Comparison of ENCODE assay signal across 8 cellular contexts in genomic region chr22:36467042-36467810, GRCh38. TPM values are rescaled to one million over a fixed set of nuclear protein-coding genes. Genes with fewer than 3 reads are reported as not detected.
DNase-seq lines count a peak whose midpoint lies in the region; ATAC-seq and TF ChIP-seq lines count a peak whose summit lies in the region.

No MANE protein-coding gene starts in this region.

- peaks cover 29% of the 10 kb centered on the region for H3K79me2 ChIP-seq in PC-9 (ENCODE audit: low read depth)

- POLR2A ChIA-PET in CD8-positive, alpha-beta T cell (lab: Charles Lee): interaction anchor here (0.8 to 1.5 kb wide), 3 partner anchors 82 to 166 kb away, joined by 3 to 4 read pairs (median 3); no protein-coding TSS in a partner anchor
- POLR2A ChIA-PET in PC-9 (lab: Charles Lee; ENCODE audit: unreplicated experiment): interaction anchor here (0.8 to 1.5 kb wide), 4 partner anchors 79 to 138 kb away, joined by 6 to 10 read pairs (median 8); partner anchors contain the start of gene MYH9

- 69 to 73% methylated on average over 11 to 14 of the region's 14 CpGs for WGBS in tibial nerve, 2 donors

- intact Hi-C loops in CD8-positive, alpha-beta T cell (cut with DNase I, micrococcal nuclease): no loop called here
- intact Hi-C loops in PC-9 (cut with micrococcal nuclease; ENCODE audit: unreplicated experiment): no loop called here

- CTCF ChIA-PET in CD8-positive, alpha-beta T cell (lab: Charles Lee): interaction anchor here (0.9 to 14.1 kb wide), 6 partner anchors 19 to 190 kb away, joined by 3 to 227 read pairs (median 16); no protein-coding TSS in a partner anchor
- CTCF ChIA-PET in PC-9 (lab: Charles Lee): no interaction called here

- no peak overlapping the region for H3K4me3 Mint-ChIP-seq in CD8-positive, alpha-beta T cell
- no peak overlapping the region for H3K4me3 Mint-ChIP-seq in neural crest cell

- H3K27me3 ChIP-seq in CD8-positive, alpha-beta T cell (ENCODE audit: insufficient read depth, low read length): no peaks in the 10 kb centered on the region
- H3K27me3 ChIP-seq in PC-9 (ENCODE audit: insufficient read depth, low read depth) (no peaks in the 10 kb centered on the region), duodenal mucosa (ENCODE audit: control insufficient read depth in 1 of 2, insufficient read depth in 2 of 2, low read length in 2 of 2) (no peaks in the 10 kb centered on the region), tibial nerve (no peaks in the 10 kb centered on the region)

- no peaks in the 10 kb centered on the region for H3K27me3 Mint-ChIP-seq in CD8-positive, alpha-beta T cell (ENCODE audit: low read depth)
- no peaks in the 10 kb centered on the region for H3K27me3 Mint-ChIP-seq in neural crest cell (ENCODE audit: low read depth)

- H3K9me2 ChIP-seq in PC-9 (ENCODE audit: insufficient read depth): no peaks in the 10 kb centered on the region

- no peaks in the 10 kb centered on the region for H4K20me1 ChIP-seq in PC-9 (ENCODE audit: insufficient read depth)

- H3K36me3 Mint-ChIP-seq in CD8-positive, alpha-beta T cell: peaks cover 24% of the 10 kb centered on the region
- H3K36me3 Mint-ChIP-seq in neural crest cell (ENCODE audit: low read depth): no peaks in the 10 kb centered on the region

- no peak overlapping the region for H3K9ac ChIP-seq in duodenal mucosa (ENCODE audit: low read depth in 1 of 2, low read length in 2 of 2)

- no peak for TF ChIP-seq CTCF in CD8-positive, alpha-beta T cell (IDR thresholded peaks at IDR 0.05)
- TF ChIP-seq CTCF in PC-9 (conservative IDR thresholded peaks at IDR 0.05) (no peak), neural crest cell (conservative IDR thresholded peaks at IDR 0.05) (no peak), tibial nerve (IDR thresholded peaks at IDR 0.05) (no peak)

- no peaks in the 10 kb centered on the region for H3K36me3 ChIP-seq in CD8-positive, alpha-beta T cell (ENCODE audit: insufficient read depth, low read length)
- H3K36me3 ChIP-seq in PC-9 (ENCODE audit: low read depth): no peaks in the 10 kb centered on the region
- H3K36me3 ChIP-seq in duodenal mucosa (ENCODE audit: control insufficient read depth in 1 of 2, insufficient read depth in 2 of 2, low read length in 2 of 2): peaks cover 9 to 28% of the 10 kb centered on the region in 2 donors
- H3K36me3 ChIP-seq in tibial nerve: peaks cover 0 to 45% (median 4%) of the 10 kb centered on the region in 3 donors

- no peaks in the 10 kb centered on the region for H3K9me3 ChIP-seq in CD8-positive, alpha-beta T cell (ENCODE audit: low read length)
- H3K9me3 ChIP-seq in PC-9 (ENCODE audit: insufficient read depth, low read depth): no peaks in the 10 kb centered on the region
- no peaks in the 10 kb centered on the region for H3K9me3 ChIP-seq in duodenal mucosa (ENCODE audit: control insufficient read depth in 1 of 2, low read length in 2 of 2)
- no peaks in the 10 kb centered on the region for H3K9me3 ChIP-seq in tibial nerve

- TF ChIP-seq EP300 in tibial nerve (IDR thresholded peaks at IDR 0.05): no peak

- no peak for DNase-seq in CD8-positive, alpha-beta T cell
- DNase-seq in PC-9: peak in 1 of 2 experiments; percentile 73
- DNase-seq in neural crest cell (ENCODE audit: low read depth, low spot score): no peak
- no peak for DNase-seq in tibial nerve (ENCODE audit: low spot score in 2 of 2)
- DNase-seq in HT-29 (ENCODE audit: low spot score): no peak

- H3K27ac Mint-ChIP-seq in CD8-positive, alpha-beta T cell: peak overlapping the region; percentile 74
- peak overlapping the region; percentile 43 for H3K27ac Mint-ChIP-seq in neural crest cell (ENCODE audit: unreplicated experiment)

- H3K4me1 ChIP-seq in CD8-positive, alpha-beta T cell (ENCODE audit: insufficient read depth, low read length): peaks cover 14% of the 10 kb centered on the region
- H3K4me1 ChIP-seq in PC-9 (replicated peaks; ENCODE audit: insufficient read depth) (peaks cover 92% of the 10 kb centered on the region), duodenal mucosa (ENCODE audit: control insufficient read depth in 1 of 2, insufficient read depth in 2 of 2, low read length in 2 of 2) (peaks cover 16 to 22% of the 10 kb centered on the region in 2 donors), tibial nerve (peaks cover 0 to 68% (median 7%) of the 10 kb centered on the region in 4 donors)

- no peak for ATAC-seq in CD8-positive, alpha-beta T cell
- no peak for ATAC-seq in HG03175 (IDR thresholded peaks at IDR 0.05; ENCODE audit: unreplicated experiment)
- no peak for ATAC-seq in GM21515 (IDR thresholded peaks at IDR 0.05; ENCODE audit: unreplicated experiment)

- H3K9me3 Mint-ChIP-seq in CD8-positive, alpha-beta T cell: no peaks in the 10 kb centered on the region
- H3K9me3 Mint-ChIP-seq in neural crest cell: no peaks in the 10 kb centered on the region

- BruUV-seq in PC-9 (replicated peaks; lab: Mats Ljungman, UMichigan): TSS peak; percentile 9

- H2AFZ ChIP-seq in PC-9: no peak overlapping the region

- H3K4me1 Mint-ChIP-seq in CD8-positive, alpha-beta T cell (ENCODE audit: low read depth): peaks cover 18% of the 10 kb centered on the region
- H3K4me1 Mint-ChIP-seq in neural crest cell: peaks cover 4% of the 10 kb centered on the region

- H3K4me2 ChIP-seq in PC-9: peak overlapping the region; percentile 67

- peaks cover 61% of the 10 kb centered on the region for H3F3A ChIP-seq in PC-9 (ENCODE audit: insufficient read depth, low read depth)

- no peak for TF ChIP-seq POLR2A in tibial nerve (IDR thresholded peaks at IDR 0.05)

- H3K27ac ChIP-seq in CD8-positive, alpha-beta T cell (ENCODE audit: low read depth, low read length): no peak overlapping the region
- no peak overlapping the region for H3K27ac ChIP-seq in PC-9
- peak overlapping the region; percentile 56 for H3K27ac ChIP-seq in duodenal mucosa (ENCODE audit: low read depth, low read length)
- peak overlapping the region in 2 of 4 donors; percentile 70 to 74 for H3K27ac ChIP-seq in tibial nerve

- no peak overlapping the region for H3K4me3 ChIP-seq in CD8-positive, alpha-beta T cell (ENCODE audit: low read depth, low read length)
- H3K4me3 ChIP-seq in PC-9: no peak overlapping the region
- H3K4me3 ChIP-seq in duodenal mucosa (ENCODE audit: low read depth in 1 of 2, low read length in 2 of 2): no peak overlapping the region
- H3K4me3 ChIP-seq in tibial nerve: no peak overlapping the region

RNA-seq across cellular contexts. Expression of gene TXN2, which starts 14.2 kb away (rescaled TPM):
- total RNA-seq in CD8-positive, alpha-beta T cell: 10 to 100 TPM; 24.4 to 29.0 TPM
- total RNA-seq in PC-9 (2021) (89.0 and 95.1 TPM in 2 replicates), neural crest cell (77.9 and 78.0 TPM in 2 replicates), tibial nerve (10 to 100 TPM; 50.4 to 83.5 (median 68.0) TPM)
- 30.7 and 30.8 TPM in 2 replicates for total RNA-seq in HT-29 (2014; rRNA removed; shearing (Covaris generic))

RNA-seq across cellular contexts. Expression of gene FOXRED2, which starts 39.6 kb away (rescaled TPM):
- 1 to 10 TPM; 2.1 TPM for total RNA-seq in CD8-positive, alpha-beta T cell
- total RNA-seq in PC-9 (2021) (42.1 and 42.4 TPM in 2 replicates), neural crest cell (44.8 and 45.1 TPM in 2 replicates), tibial nerve (10 to 100 TPM in 3 of 4 donors, 1 to 10 TPM in 1; 3.1 to 13.7 (median 13.1) TPM)
- 9.7 and 13.0 TPM in 2 replicates for total RNA-seq in HT-29 (2014; rRNA removed; shearing (Covaris generic))
